Comparison of ENCODE assay signal across 29 cellular contexts in genomic region chr15:51335087-51335486, GRCh38. TPM values are rescaled to one million over a fixed set of nuclear protein-coding genes. Genes with fewer than 3 reads are reported as not detected.
DNase-seq lines count a peak whose midpoint lies in the region; ATAC-seq and TF ChIP-seq lines count a peak whose summit lies in the region.
"Had no signal": no experiment of that assay in that cellular context is flagged by ENCODE, and none has a peak within 500 bp of the region (broad histone marks: within the 10 kb centered on the region; RNA-seq: fewer than 3 reads in every experiment).

No MANE protein-coding gene starts in this region.

- POLR2A ChIA-PET in activated B cell treated with CpG ODN at 0.5 μM for 24 hours (lab: Charles Lee), result no interaction called here

- H4K8ac ChIP-seq in mesenchymal stem cell (ENCODE audit: low read length), result no peak overlapping the region

- no peak for TF ChIP-seq CTCF in activated B cell treated with CpG ODN at 0.5 μM for 24 hours (IDR thresholded peaks at IDR 0.05)

- DNase-seq in activated B cell treated with CpG ODN at 0.5 μM for 24 hours (no peak), mesenchymal stem cell (no peak), anterior cingulate cortex (lab: John Stamatoyannopoulos, UW) (no peak)
- DNase-seq: ACHN; activated CD4-positive, alpha-beta T cell treated with anti-CD3 and anti-CD28 coated beads for 4 hours; amygdala; CD8-positive, alpha-beta memory T cell; DMS 273 treated with DMSO at 0.1 percent for 48 hours; hippocampal formation; lower lobe of right lung; NCI-H146; NCI-H446; NCI-H748 treated with DMSO at 0.1 percent for 48 hours; SHP77 treated with DMSO at 0.1 percent for 48 hours; stimulated activated CD4-positive, alpha-beta T cell treated with anti-CD3 and anti-CD28 coated beads, Interleukin-15, amount 100 ng/mL, for 24 hours; stimulated activated CD4-positive, alpha-beta T cell treated with anti-CD3 and anti-CD28 coated beads, Interleukin-4, amount 100 ng/mL, for 4 hours had no signal

- H3K9ac ChIP-seq in stomach smooth muscle (ENCODE audit: low read length in 2 of 2) (no peak overlapping the region), mesenchymal stem cell (ENCODE audit: low read length) (no peak overlapping the region)

- no peak overlapping the region for H2BK12ac ChIP-seq in mesenchymal stem cell (ENCODE audit: low read length in 2 of 2)

- no peaks in the 10 kb centered on the region for H3K9me3 Mint-ChIP-seq in activated B cell treated with CpG ODN at 0.5 μM for 24 hours
- H3K9me3 Mint-ChIP-seq: activated naive CD4-positive, alpha-beta T cell treated with anti-CD3 and anti-CD28 coated beads, Interleukin-2, amount 50 U/mL, for 24 hours; GM23338; T-helper 2 cell treated with Interferon-gamma antibody and Interleukin-4, amounts not matched to agents 5 μg/mL and 100 μg/mL, for 36 hours had no signal

- H3K23ac ChIP-seq in mesenchymal stem cell (ENCODE audit: low read length in 2 of 2), result no peak overlapping the region

- CTCF ChIA-PET in activated B cell treated with CpG ODN at 0.5 μM for 24 hours (lab: Charles Lee), result no interaction called here

- H4K91ac ChIP-seq in mesenchymal stem cell (ENCODE audit: low read length), result no peak overlapping the region

- H3K36me3 Mint-ChIP-seq in activated B cell treated with CpG ODN at 0.5 μM for 24 hours (ENCODE audit: low read depth), result no peaks in the 10 kb centered on the region
- H3K36me3 Mint-ChIP-seq: activated naive CD4-positive, alpha-beta T cell treated with anti-CD3 and anti-CD28 coated beads, Interleukin-2, amount 50 U/mL, for 24 hours; CD8-positive, alpha-beta memory T cell had no signal

- H3K27me3 ChIP-seq in stomach smooth muscle (ENCODE audit: control insufficient read depth in 1 of 2, insufficient read depth in 2 of 2, low read length in 2 of 2) (no peaks in the 10 kb centered on the region), mesenchymal stem cell (ENCODE audit: control insufficient read depth in 1 of 2, insufficient read depth in 1 of 2, low read length in 2 of 2) (peaks cover 6 to 47% of the 10 kb centered on the region in 2 experiments)

- no peak overlapping the region for H2BK5ac ChIP-seq in mesenchymal stem cell (ENCODE audit: low read depth, low read length, poor library complexity, severe bottlenecking)

- H3K4me1 ChIP-seq in stomach smooth muscle (ENCODE audit: control insufficient read depth, insufficient read depth, low read length), result peaks cover 41% of the 10 kb centered on the region
- H3K4me1 ChIP-seq in mesenchymal stem cell (ENCODE audit: control insufficient read depth, insufficient read depth, low read depth, low read length), result no peaks in the 10 kb centered on the region

- H3K4me3 Mint-ChIP-seq in activated B cell treated with CpG ODN at 0.5 μM for 24 hours, result no peak overlapping the region
- H3K4me3 Mint-ChIP-seq: activated naive CD4-positive, alpha-beta T cell treated with anti-CD3 and anti-CD28 coated beads, Interleukin-2, amount 50 U/mL, for 24 hours; CD8-positive, alpha-beta memory T cell; GM23338; T-helper 2 cell treated with Interferon-gamma antibody and Interleukin-4, amounts not matched to agents 5 μg/mL and 100 μg/mL, for 36 hours had no signal

- no peak overlapping the region for H3K14ac ChIP-seq in mesenchymal stem cell (ENCODE audit: low read length in 2 of 2)

- peaks cover 24% of the 10 kb centered on the region for H3K4me1 Mint-ChIP-seq in activated B cell treated with CpG ODN at 0.5 μM for 24 hours
- H3K4me1 Mint-ChIP-seq: activated naive CD4-positive, alpha-beta T cell treated with anti-CD3 and anti-CD28 coated beads, Interleukin-2, amount 50 U/mL, for 24 hours; CD8-positive, alpha-beta memory T cell; GM23338 had no signal

- ATAC-seq in GM19467 (IDR thresholded peaks at IDR 0.05; ENCODE audit: unreplicated experiment) (peak; percentile 13), HG03097 (IDR thresholded peaks at IDR 0.05; ENCODE audit: low FRiP score, unreplicated experiment) (peak; percentile 22), activated B cell treated with CpG ODN at 0.5 μM for 24 hours (ENCODE audit: low read depth) (no peak), GM21825 (IDR thresholded peaks at IDR 0.05; ENCODE audit: unreplicated experiment) (no peak)
- ATAC-seq: GM23338 had no signal

- intact Hi-C loops in activated B cell treated with CpG ODN at 0.5 μM for 24 hours (cut with micrococcal nuclease), result no loop called here

- H2AFZ ChIP-seq in mesenchymal stem cell (ENCODE audit: low read depth, low read length), result no peak overlapping the region
- H2AFZ ChIP-seq: GM23338 had no signal

- H3K27ac ChIP-seq in stomach smooth muscle (ENCODE audit: low read length) (peak overlapping the region; percentile 58), mesenchymal stem cell (ENCODE audit: low read length, poor library complexity, severe bottlenecking) (no peak overlapping the region)
- H3K27ac ChIP-seq: lower lobe of right lung had no signal

- H3K36me3 ChIP-seq in stomach smooth muscle (ENCODE audit: control insufficient read depth in 2 of 2, insufficient read depth in 2 of 2, low read length in 2 of 2) (no peaks in the 10 kb centered on the region), mesenchymal stem cell (ENCODE audit: control insufficient read depth in 1 of 2, insufficient read depth in 2 of 2, low read depth in 1 of 2, low read length in 2 of 2) (no peaks in the 10 kb centered on the region)
- H3K36me3 ChIP-seq: lower lobe of right lung had no signal

- H2BK120ac ChIP-seq in mesenchymal stem cell (ENCODE audit: low read depth, low read length), result no peak overlapping the region

- no peak overlapping the region for H3K4me3 ChIP-seq in stomach smooth muscle (ENCODE audit: low read length in 2 of 2)
- H3K4me3 ChIP-seq in mesenchymal stem cell (ENCODE audit: insufficient read depth in 1 of 2, low read depth in 1 of 2, low read length in 2 of 2), result no peak overlapping the region
- H3K4me3 ChIP-seq: GM23338, lower lobe of right lung had no signal

- H3K27ac Mint-ChIP-seq in activated B cell treated with CpG ODN at 0.5 μM for 24 hours, result peak overlapping the region; percentile 37
- H3K27ac Mint-ChIP-seq: activated naive CD4-positive, alpha-beta T cell treated with anti-CD3 and anti-CD28 coated beads, Interleukin-2, amount 50 U/mL, for 24 hours; CD8-positive, alpha-beta memory T cell; GM23338; T-helper 2 cell treated with Interferon-gamma antibody and Interleukin-4, amounts not matched to agents 5 μg/mL and 100 μg/mL, for 36 hours had no signal

- no peak overlapping the region for H3K4ac ChIP-seq in mesenchymal stem cell (ENCODE audit: low read depth in 1 of 2, low read length in 2 of 2)

- peaks cover 2% of the 10 kb centered on the region for H3K27me3 Mint-ChIP-seq in activated B cell treated with CpG ODN at 0.5 μM for 24 hours

- no peak overlapping the region for H2BK15ac ChIP-seq in mesenchymal stem cell (ENCODE audit: low read depth, poor library complexity, severe bottlenecking)

- no peak overlapping the region for H3K18ac ChIP-seq in mesenchymal stem cell (ENCODE audit: low read depth in 1 of 2, low read length in 2 of 2)

- H3K4me2 ChIP-seq in mesenchymal stem cell (ENCODE audit: low read length, poor library complexity, severe bottlenecking), result no peak overlapping the region
- H3K4me2 ChIP-seq: GM23338 had no signal

- 86% methylated on average over 5 of the region's 5 CpGs for WGBS in mesenchymal stem cell

- no peak overlapping the region for H2AK5ac ChIP-seq in mesenchymal stem cell (ENCODE audit: low read length, severe bottlenecking)

- H3K9me3 ChIP-seq in stomach smooth muscle (ENCODE audit: control insufficient read depth in 2 of 2, low read length in 2 of 2), result peaks cover 0 to 4% of the 10 kb centered on the region in 2 donors
- no peaks in the 10 kb centered on the region for H3K9me3 ChIP-seq in mesenchymal stem cell (ENCODE audit: control insufficient read depth, low read length)
- H3K9me3 ChIP-seq: lower lobe of right lung had no signal

- no peaks in the 10 kb centered on the region for H3K79me1 ChIP-seq in mesenchymal stem cell (replicated peaks; ENCODE audit: low read length, poor library complexity, severe bottlenecking)

RNA-seq across cellular contexts. Expression of gene CYP19A1, which starts 3.3 kb away (rescaled TPM):
- 0.07 TPM in 1 of 2 replicates, not detected in the other for total RNA-seq in activated B cell treated with CpG ODN at 0.5 μM for 24 hours
- polyA plus RNA-seq in mesenchymal stem cell (2013, experiment 1 of 2), result not detected
- polyA plus RNA-seq in mesenchymal stem cell (2013, experiment 2 of 2), result 0.21 TPM
- total RNA-seq: bronchial epithelial cell; CD8-positive, alpha-beta memory T cell; endothelial cell of umbilical vein; GM23338; osteocyte; renal cortical epithelial cell had no signal
- polyA plus RNA-seq: CD8-positive, alpha-beta memory T cell; endothelial cell of umbilical vein; neural cell had no signal

RNA-seq across cellular contexts. Expression of gene GLDN, which starts 6.4 kb away (rescaled TPM):
- not detected in 2 replicates for total RNA-seq in activated B cell treated with CpG ODN at 0.5 μM for 24 hours
- polyA plus RNA-seq in mesenchymal stem cell (2013, experiment 1 of 2), result 0.15 TPM
- 0.27 TPM for polyA plus RNA-seq in mesenchymal stem cell (2013, experiment 2 of 2)
- total RNA-seq: CD8-positive, alpha-beta memory T cell; endothelial cell of umbilical vein; LHCN-M2; osteocyte; renal cortical epithelial cell had no signal
- polyA plus RNA-seq: CD8-positive, alpha-beta memory T cell; endothelial cell of umbilical vein had no signal

Comparison
In these comparisons a context has a peak if more than half of its experiments do, and no peak if none do; other contexts are left out.
1. ATAC-seq: peak in GM19467 (single experiment) and HG03097 (single experiment); none in activated B cell treated with CpG ODN at 0.5 μM for 24 hours (single experiment) and GM21825 (single experiment).